In genomic region chr7:82293467-82293866, GRCh38 we compare ENCODE assay signal across 22 cellular contexts.
"Had no signal": no experiment of that assay in that cellular context is flagged by ENCODE, and none has a peak within 500 bp of the region (broad histone marks: within the 10 kb centered on the region; RNA-seq: fewer than 3 reads in every experiment).

No MANE protein-coding gene starts in this region.

- ATAC-seq: foreskin keratinocyte, gastroesophageal sphincter, heart left ventricle, left colon, left lobe of liver, lower lobe of right lung, mucosa of descending colon had no signal

- H3K4me2 ChIP-seq: hepatocyte had no signal

- H3K27me3 ChIP-seq: dorsolateral prefrontal cortex, esophagus muscularis mucosa, foreskin keratinocyte, gastroesophageal sphincter, heart left ventricle, hepatocyte had no signal

- H3K36me3 ChIP-seq: esophagus muscularis mucosa, gastroesophageal sphincter, left ventricle myocardium inferior, lower lobe of right lung had no signal

- H3K9me3 ChIP-seq: esophagus muscularis mucosa, lower lobe of right lung, mucosa of descending colon had no signal

- H2AFZ ChIP-seq: hepatocyte had no signal

- H3K4me3 Mint-ChIP-seq: immature natural killer cell, mesothelial cell of epicardium had no signal

- H3K4me1 Mint-ChIP-seq: immature natural killer cell had no signal

- H3K27ac Mint-ChIP-seq: immature natural killer cell, mesothelial cell of epicardium had no signal

- DNase-seq: dermis blood vessel endothelial cell; dorsolateral prefrontal cortex; effector CD4-positive, alpha-beta T cell; effector memory CD4-positive, alpha-beta T cell; foreskin keratinocyte; heart left ventricle; hypothalamus; immature natural killer cell; islet precursor cell; kidney; kidney glomerular epithelial cell; left colon; left ventricle myocardium inferior; lower lobe of right lung; mesenchymal stem cell; mucosa of descending colon had no signal

- H3K27ac ChIP-seq: coronary artery, esophagus muscularis mucosa, foreskin keratinocyte, gastroesophageal sphincter, heart left ventricle, hepatocyte, left ventricle myocardium inferior, lower lobe of right lung had no signal

- H3K4me1 ChIP-seq: lower lobe of right lung had no signal

- H3K36me3 Mint-ChIP-seq: immature natural killer cell had no signal

- H3K4me3 ChIP-seq: coronary artery, dorsolateral prefrontal cortex, esophagus muscularis mucosa, gastroesophageal sphincter, heart left ventricle, hepatocyte, left ventricle myocardium inferior, lower lobe of right lung, mucosa of descending colon had no signal

- H3K79me2 ChIP-seq: hepatocyte had no signal
